In the genomic region with DNA sequence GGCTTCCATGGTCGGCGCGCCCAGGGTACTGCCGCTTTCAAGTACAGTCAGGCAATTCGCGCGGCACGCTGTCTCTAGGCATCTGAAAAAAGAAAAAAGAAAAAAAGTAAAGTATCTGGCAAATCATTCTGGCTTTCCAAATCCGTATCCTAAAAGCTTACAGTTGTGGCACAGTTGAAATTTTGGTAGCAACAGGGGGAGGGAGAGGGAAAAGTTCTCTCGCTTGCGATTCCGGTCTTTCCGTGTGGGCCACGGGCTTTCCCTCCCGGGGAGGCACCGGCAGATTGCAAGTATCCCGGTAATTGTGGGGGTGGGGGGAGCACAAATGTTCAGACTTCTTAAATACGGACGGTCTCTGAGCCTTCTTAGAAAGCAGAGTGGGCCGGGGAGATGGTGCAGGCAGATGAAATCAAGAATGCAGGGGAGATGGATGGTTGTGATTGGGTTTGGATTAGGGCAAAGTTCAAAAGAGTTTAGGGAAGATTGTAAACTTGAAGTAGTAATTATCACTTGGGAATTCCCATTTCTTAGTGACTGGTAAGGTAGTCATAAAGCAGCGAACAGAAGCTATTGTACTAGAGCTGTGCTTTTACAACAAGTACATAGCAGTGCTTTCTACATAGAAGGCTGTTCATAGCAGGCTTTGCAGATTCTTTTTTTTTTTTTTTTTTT, we compare ENCODE assay signal across 8 cellular contexts. TPM values are rescaled to one million over a fixed set of nuclear protein-coding genes. Genes with fewer than 3 reads are reported as not detected.
DNase-seq lines count a peak whose midpoint lies in the region; ATAC-seq, FAIRE-seq and TF ChIP-seq lines count a peak whose summit lies in the region.

No MANE protein-coding gene starts in this region.

- H3K27ac Mint-ChIP-seq in HFFc6 = peak overlapping the region; percentile 79

- peak overlapping the region; percentile 90 for H3K4me2 ChIP-seq in K562 (ENCODE audit: insufficient read depth, low read length)

- H3K9me3 Mint-ChIP-seq in HFFc6 = no peaks in the 10 kb centered on the region

- no peaks in the 10 kb centered on the region for H3K9me3 ChIP-seq in A673 (ENCODE audit: low read depth, low read length, poor library complexity, severe bottlenecking)
- H3K9me3 ChIP-seq in K562 (replicated peaks; ENCODE audit: control insufficient read depth, insufficient read depth, low read depth, low read length) = no peaks in the 10 kb centered on the region
- no peaks in the 10 kb centered on the region for H3K9me3 ChIP-seq in lower lobe of right lung
- no peaks in the 10 kb centered on the region for H3K9me3 ChIP-seq in tibial artery

- H3K27ac ChIP-seq in A673 (ENCODE audit: low read depth, low read length, poor library complexity, severe bottlenecking) (no peak overlapping the region), K562 (ENCODE audit: extremely low read depth, low read depth, low read length) (peak overlapping the region; percentile 96), lower lobe of right lung (peak overlapping the region; percentile 94), tibial artery (peak overlapping the region; percentile 60 to 86)

- H3K27me3 Mint-ChIP-seq in HFFc6 (ENCODE audit: insufficient read depth) = peaks cover 6% of the 10 kb centered on the region; the same call in 1 of the 2 replicates

- H3K4me3 ChIP-seq in A673 (ENCODE audit: low read depth, low read length, poor library complexity, severe bottlenecking) (peak overlapping the region; percentile 49), K562 (peak overlapping the region; percentile 93), lower lobe of right lung (peak overlapping the region; percentile 96), tibial artery (peak overlapping the region; percentile 73 to 77)

- no peak for ATAC-seq in K562
- ATAC-seq in lower lobe of right lung = no peak
- ATAC-seq in GM18511 (IDR thresholded peaks at IDR 0.05; ENCODE audit: unreplicated experiment) = no peak

- TF ChIP-seq RAD21 in K562 (CRISPR knock-in tag; conservative IDR thresholded peaks at IDR 0.05 in 1 of 2, IDR thresholded peaks at IDR 0.05 in 1 of 2) = no peak

- H3K4me1 Mint-ChIP-seq in HFFc6 (ENCODE audit: low read depth) = peaks cover 41% of the 10 kb centered on the region

- peak overlapping the region; percentile 88 for H3K4me3 Mint-ChIP-seq in HFFc6

- TF ChIP-seq CTCF in A673 (conservative IDR thresholded peaks at IDR 0.05; ENCODE audit: low read depth, low read length) (no peak), HFFc6 (IDR thresholded peaks at IDR 0.05) (no peak), K562 (IDR thresholded peaks at IDR 0.05 in 2 of 3, conservative IDR thresholded peaks at IDR 0.05 in 1 of 3; ENCODE audit: insufficient read depth in 2 of 3, low read depth in 1 of 3, low read length in 3 of 3) (no peak), lower lobe of right lung (IDR thresholded peaks at IDR 0.05) (no peak), tibial artery (IDR thresholded peaks at IDR 0.05) (no peak)

- H3K79me2 ChIP-seq in K562 (ENCODE audit: control insufficient read depth, insufficient read depth, low read length) = peaks cover 86% of the 10 kb centered on the region

- peak; percentile 40 for FAIRE-seq in K562 (lab: Jason Lieb, UNC)

- TF ChIP-seq EP300 in K562 (IDR thresholded peaks at IDR 0.05; ENCODE audit: low read length) = no peak

- no peaks in the 10 kb centered on the region for H3K9me1 ChIP-seq in K562 (ENCODE audit: control insufficient read depth, insufficient read depth, low read length)

- peak overlapping the region; percentile 88 to 99 for H3K9ac ChIP-seq in K562 (ENCODE audit: insufficient read depth in 1 of 2, low read depth in 2 of 2, low read length in 2 of 2)

- peaks cover 39% of the 10 kb centered on the region for H3K27me3 ChIP-seq in A673 (replicated peaks; ENCODE audit: insufficient read depth, low read depth, low read length, poor library complexity)
- no peaks in the 10 kb centered on the region for H3K27me3 ChIP-seq in K562 (ENCODE audit: control insufficient read depth in 2 of 2, insufficient read depth in 2 of 2, low read length in 2 of 2)
- H3K27me3 ChIP-seq in lower lobe of right lung (ENCODE audit: low read depth) = no peaks in the 10 kb centered on the region
- H3K27me3 ChIP-seq in tibial artery = peaks cover 0 to 24% of the 10 kb centered on the region in 2 donors

- CTCF ChIA-PET in A673 (lab: Charles Lee) (interaction anchor here (0.6 kb wide), 1 partner anchor 501 kb away, joined by 6 read pairs; no protein-coding TSS in a partner anchor), K562 (lab: Yijun Ruan, JAX; ENCODE audit: low intra/inter-chr PET ratio) (interaction anchor here (1.2 kb wide), 1 partner anchor 190 kb away, joined by 3 read pairs; no protein-coding TSS in a partner anchor)

- POLR2A ChIA-PET in A673 (lab: Charles Lee; ENCODE audit: low non-redundant PET) = interaction anchor here (0.6 to 0.7 kb wide), 2 partner anchors 26 to 110 kb away, joined by 3 to 7 read pairs; no protein-coding TSS in a partner anchor
- POLR2A ChIA-PET in K562 (lab: Yijun Ruan, JAX) = interaction anchor here (0.7 to 3.6 kb wide), 9 partner anchors 9 to 526 kb away, joined by 3 to 22 read pairs (median 4); no protein-coding TSS in a partner anchor

- in situ Hi-C loops in K562 (cut with MboI) = loop anchor here (5.0 kb wide), 1 partner anchor 169 kb away; no protein-coding TSS in a partner anchor

- H3K4me1 ChIP-seq in A673 (ENCODE audit: insufficient read depth, low read length, poor library complexity, severe bottlenecking) = peaks cover 3% of the 10 kb centered on the region
- H3K4me1 ChIP-seq in K562 (replicated peaks in 1 of 2; ENCODE audit: control insufficient read depth in 2 of 2, insufficient read depth in 2 of 2, low read length in 2 of 2) = peaks cover 14 to 42% of the 10 kb centered on the region in 2 experiments; a peak in 4 of 5 replicates
- peaks cover 9% of the 10 kb centered on the region for H3K4me1 ChIP-seq in lower lobe of right lung
- H3K4me1 ChIP-seq in tibial artery = peaks cover 0 to 29% (median 18%) of the 10 kb centered on the region in 4 donors

- peaks cover 55% of the 10 kb centered on the region for H3K36me3 Mint-ChIP-seq in HFFc6 (ENCODE audit: low read depth)

- no peak for TF ChIP-seq POLR2A in K562 (conservative IDR thresholded peaks at IDR 0.05)

- DNase-seq in A673 (ENCODE audit: low spot score) (no peak), HFFc6 (peak; percentile 46), K562 (ENCODE audit: extremely low read depth in 1 of 4, low spot score in 3 of 4) (peak in 1 of 4 experiments; percentile 62), lower lobe of right lung (no peak), tibial artery (peak in 1 of 2 donors; percentile 23), KG1 (lab: John Stamatoyannopoulos, UW) (no peak)
- DNase-seq in effector CD4-positive, alpha-beta T cell = no peak

- intact Hi-C loops in A673 (cut with micrococcal nuclease; ENCODE audit: unreplicated experiment) (loop anchor here (5.0 kb wide), 1 partner anchor 104 kb away; the partner anchor contains the start of gene CRADD), K562 (cut with micrococcal nuclease) (no loop called here), lower lobe of right lung (cut with DNase I) (no loop called here), tibial artery (cut with DNase I; ENCODE audit: low total_unique reads) (loop anchor here (5.0 kb wide), 3 partner anchors 104 to 529 kb away; partner anchors contain the start of gene CRADD)

- WGBS in K562 (ENCODE audit: insufficient coverage, low coverage, missing lambda C conversion rate) = 2% methylated on average over 16 of the region's 21 CpGs

- H3K36me3 ChIP-seq in A673 (ENCODE audit: insufficient read depth, low read length, poor library complexity, severe bottlenecking) (no peaks in the 10 kb centered on the region), K562 (ENCODE audit: control insufficient read depth, insufficient read depth, low read length) (peaks cover 59% of the 10 kb centered on the region), lower lobe of right lung (peaks cover 17% of the 10 kb centered on the region), tibial artery (peaks cover 0 to 4% (median 0%) of the 10 kb centered on the region in 3 donors)

- H2AFZ ChIP-seq in K562 (ENCODE audit: low read depth, low read length) = peak overlapping the region; percentile 64

- BruUV-seq in A673 (replicated peaks; lab: Mats Ljungman, UMichigan) = no TSS peak
- BruUV-seq in K562 (replicated peaks; lab: Mats Ljungman, UMichigan) = no TSS peak

- H4K20me1 ChIP-seq in K562 (replicated peaks; ENCODE audit: control insufficient read depth, insufficient read depth, low read length) = peaks cover 7% of the 10 kb centered on the region; the same call in 1 of the 2 replicates

TF ChIP-seq in K562, 482 proteins besides CTCF, POLR2A, EP300 and RAD21 (continues in another document):
- peak in 1 of 2 experiments; percentile 19; a peak in 1 of 4 replicates for TF ChIP-seq SIN3A (IDR thresholded peaks at IDR 0.05; ENCODE audit: borderline replicate concordance in 2 of 2, control insufficient read depth in 1 of 2, low read depth in 2 of 2, low read length in 2 of 2)

RNA-seq across cellular contexts. Expression of gene SOCS2, which starts 1.2 kb away (rescaled TPM):
- total RNA-seq in A673 (2021) = 1.3 and 1.6 TPM in 2 replicates
- 10 to 100 TPM; 32.2 to 64.4 (median 58.8) TPM for total RNA-seq in HFFc6 (2021; fragmentation: NEBNext Ultra II Directional; extraction: Animal tissue kit (Norgen Biotek cat#: 25700))
- total RNA-seq in K562 (2011; cell fraction: chromatin; rRNA removed; ENCODE audit: low replicate concordance) = 86.5 and 141 TPM in 2 replicates
- 70.0 and 75.7 TPM in 2 replicates for total RNA-seq in K562 (2011; cell fraction: nucleolus; rRNA removed)
- total RNA-seq in K562 (2011; cell fraction: nucleoplasm; rRNA removed) = 87.0 and 111 TPM in 2 replicates
- 140 and 162 TPM in 2 replicates for total RNA-seq in K562 (2014; rRNA removed)
- total RNA-seq in K562 (2014; rRNA removed; fragmentation: Illumina TruSeq; extraction: Trizol) = 95.8 and 106 TPM in 2 replicates
- 144 and 150 TPM in 2 replicates for total RNA-seq in K562 (2015; rRNA removed; fragmentation: Illumina TruSeq; extraction: Trizol)
- total RNA-seq in K562 (2021) = 90.4 and 92.2 TPM in 2 replicates
- 95.5 and 98.7 TPM in 2 replicates for polyA plus RNA-seq in K562 (2011; rRNA removed)
- polyA plus RNA-seq in K562 (2011; cell fraction: cytosol; rRNA removed) = 78.1 and 92.3 TPM in 2 replicates
- 131 and 154 TPM in 2 replicates for polyA plus RNA-seq in K562 (2011; cell fraction: nucleus; rRNA removed)
- polyA plus RNA-seq in K562 (2012) = 96.0 and 204 TPM in 2 replicates
- 122 and 149 TPM in 2 replicates for polyA plus RNA-seq in K562 (2014; fragmentation: Illumina TruSeq; extraction: Trizol)
- 10 to 100 TPM; 37.0 to 37.8 TPM for polyA plus RNA-seq in K562 (2014; fragmentation: Nextera tagmentation; extraction: Ambion mirVana)
- polyA plus RNA-seq in K562 (2014; rRNA removed) = 135 and 156 TPM in 2 replicates
- polyA minus RNA-seq in K562 (2011; rRNA and poly(A)+ RNA removed) = 49.6 and 59.2 TPM in 2 replicates
- polyA minus RNA-seq in K562 (2011; cell fraction: cytosol; rRNA and poly(A)+ RNA removed) = 41.8 and 47.4 TPM in 2 replicates
- 58.6 and 82.4 TPM in 2 replicates for polyA minus RNA-seq in K562 (2011; cell fraction: nucleus; rRNA and poly(A)+ RNA removed)
- 20.0 TPM for total RNA-seq in lower lobe of right lung

Comparison
In these comparisons a context has a peak if more than half of its experiments do, and no peak if none do; other contexts are left out.
1. intact Hi-C loops: an anchor here in A673 (5.0 kb wide) and tibial artery (5.0 kb wide); none called in K562 and lower lobe of right lung.